In genomic region chr3:45987368-45988099, GRCh38 we compare ENCODE assay signal across 10 cellular contexts. TPM values are rescaled to one million over a fixed set of nuclear protein-coding genes. Genes with fewer than 3 reads are reported as not detected.
DNase-seq lines count a peak whose midpoint lies in the region; ATAC-seq, FAIRE-seq and TF ChIP-seq lines count a peak whose summit lies in the region.
"Had no signal": no experiment of that assay in that cellular context is flagged by ENCODE, and none has a peak within 500 bp of the region (broad histone marks: within the 10 kb centered on the region; RNA-seq: fewer than 3 reads in every experiment).

No MANE protein-coding gene starts in this region.

- FAIRE-seq in H1 (lab: Jason Lieb, UNC), result no peak

- no peak for TF ChIP-seq EP300 in H1 (IDR thresholded peaks at IDR 0.05; ENCODE audit: borderline replicate concordance in 1 of 2, low read depth in 2 of 2, low read length in 2 of 2)

- no peak for DNase-seq in activated naive CD8-positive, alpha-beta T cell treated with anti-CD3 and anti-CD28 coated beads for 36 hours
- DNase-seq in H1 (ENCODE audit: low read depth in 1 of 2, low spot score in 2 of 2) (no peak), aorta (peak in 1 of 2 donors; percentile 71), MV-4-11 (lab: John Stamatoyannopoulos, UW) (no peak)
- DNase-seq: KBM-7 had no signal

- no peak overlapping the region for H4K91ac ChIP-seq in H1 (replicated peaks; ENCODE audit: insufficient read length, low read length)

- H3K36me3 ChIP-seq in H1 (ENCODE audit: control insufficient read depth in 2 of 4, insufficient read depth in 4 of 4, low read length in 3 of 4) (peaks cover 0 to 20% (median 15%) of the 10 kb centered on the region in 4 experiments; a peak in 6 of 8 replicates), muscle layer of colon (ENCODE audit: insufficient read depth, low read length) (peaks cover 18% of the 10 kb centered on the region), aorta (ENCODE audit: control insufficient read depth in 1 of 2, insufficient read depth in 2 of 2, low read length in 1 of 2) (peaks cover 0 to 7% of the 10 kb centered on the region in 2 donors)

- no peak overlapping the region for H3K4ac ChIP-seq in H1 (replicated peaks; ENCODE audit: insufficient read length, low read depth, low read length)

- intact Hi-C loops in aorta (cut with DNase I), result loop anchor here in 1 of 2 donors (10.0 kb wide), 2 partner anchors 313 to 393 kb away; partner anchors contain the start of gene LIMD1

- peak overlapping the region; percentile 70 for H3K27ac Mint-ChIP-seq in activated naive CD8-positive, alpha-beta T cell
- no peak overlapping the region for H3K27ac Mint-ChIP-seq in activated naive CD8-positive, alpha-beta T cell treated with anti-CD3 and anti-CD28 coated beads for 36 hours

- peaks cover 0 to 5% of the 10 kb centered on the region in 2 experiments for H4K20me1 ChIP-seq in H1 (replicated peaks in 1 of 2; ENCODE audit: control insufficient read depth in 1 of 2, insufficient read depth in 2 of 2, low read length in 2 of 2)

- H2BK5ac ChIP-seq in H1 (ENCODE audit: low read depth, low read length), result 0 out of 2 replicates have a peak overlapping the region, but pooled peaks have one; percentile 12

- H3K56ac ChIP-seq in H1 (replicated peaks; ENCODE audit: insufficient read length, low read depth, low read length), result no peak overlapping the region

- no peak overlapping the region for H2BK20ac ChIP-seq in H1 (ENCODE audit: low read length)

- H3K14ac ChIP-seq in H1 (ENCODE audit: insufficient read length), result no peak overlapping the region

- no peak overlapping the region for H2BK12ac ChIP-seq in H1 (ENCODE audit: low read depth, low read length)

- no peak for TF ChIP-seq CTCF in H1 (IDR thresholded peaks at IDR 0.05; ENCODE audit: control extremely low read depth in 1 of 3, insufficient read depth in 1 of 3, low read depth in 1 of 3, low read length in 3 of 3)

- H3K36me3 Mint-ChIP-seq in activated naive CD8-positive, alpha-beta T cell, result peaks cover 17% of the 10 kb centered on the region
- H3K36me3 Mint-ChIP-seq in activated naive CD8-positive, alpha-beta T cell treated with anti-CD3 and anti-CD28 coated beads for 36 hours, result peaks cover 46% of the 10 kb centered on the region

- no peaks in the 10 kb centered on the region for H3K9me3 Mint-ChIP-seq in activated naive CD8-positive, alpha-beta T cell (ENCODE audit: low read depth)
- H3K9me3 Mint-ChIP-seq in activated naive CD8-positive, alpha-beta T cell treated with anti-CD3 and anti-CD28 coated beads for 36 hours, result no peaks in the 10 kb centered on the region

- H2AFZ ChIP-seq in H1 (ENCODE audit: low read length), result no peak overlapping the region

- TF ChIP-seq POLR2A in H1 (IDR thresholded peaks at IDR 0.05; ENCODE audit: control extremely low read depth in 1 of 2, low read depth in 2 of 2, low read length in 2 of 2), result no peak

- H3K18ac ChIP-seq in H1 (ENCODE audit: extremely low read depth, low read length), result no peak overlapping the region

- CTCF ChIA-PET in H1 (lab: Charles Lee; ENCODE audit: partially characterized antibody), result interaction anchor here (0.6 to 1.7 kb wide), 3 partner anchors 90 to 353 kb away, joined by 3 to 7 read pairs (median 4); no protein-coding TSS in a partner anchor

- H3K27ac ChIP-seq in H1 (ENCODE audit: low read depth, low read length), result no peak overlapping the region
- peak overlapping the region; percentile 94 for H3K27ac ChIP-seq in muscle layer of colon (ENCODE audit: low read depth, low read length)
- H3K27ac ChIP-seq in aorta (ENCODE audit: low read depth in 1 of 2, low read length in 2 of 2), result peak overlapping the region; percentile 83 to 100

- H4K8ac ChIP-seq in H1 (ENCODE audit: extremely low read depth, insufficient read depth, low read length), result no peak overlapping the region

- no peak overlapping the region for H2BK15ac ChIP-seq in H1 (ENCODE audit: low read length)

- no peak overlapping the region for H4K5ac ChIP-seq in H1 (ENCODE audit: insufficient read length, low read depth, low read length)

- H3K9me3 ChIP-seq in H1 (ENCODE audit: insufficient read depth in 2 of 2, low read depth in 1 of 2, low read length in 1 of 2) (no peaks in the 10 kb centered on the region), muscle layer of colon (ENCODE audit: low read length) (no peaks in the 10 kb centered on the region), aorta (ENCODE audit: control insufficient read depth, low read length) (no peaks in the 10 kb centered on the region)

- no peak for TF ChIP-seq RAD21 in H1 (IDR thresholded peaks at IDR 0.05 in 1 of 2, conservative IDR thresholded peaks at IDR 0.05 in 1 of 2; ENCODE audit: low read depth in 2 of 2, low read length in 2 of 2)

- H3K27me3 ChIP-seq in H1 (replicated peaks in 1 of 4; ENCODE audit: control insufficient read depth in 3 of 4, extremely low read depth in 1 of 4, insufficient read depth in 3 of 4, low read length in 3 of 4), result no peaks in the 10 kb centered on the region
- no peaks in the 10 kb centered on the region for H3K27me3 ChIP-seq in muscle layer of colon (ENCODE audit: control insufficient read depth in 1 of 2, insufficient read depth in 2 of 2, low read length in 2 of 2)
- no peaks in the 10 kb centered on the region for H3K27me3 ChIP-seq in aorta (ENCODE audit: control insufficient read depth in 1 of 2, insufficient read depth in 2 of 2, low read length in 1 of 2)

- H3K23me2 ChIP-seq in H1 (ENCODE audit: low read depth, low read length), result no peaks in the 10 kb centered on the region

- no peak overlapping the region for H3K4me2 ChIP-seq in H1 (ENCODE audit: insufficient read depth in 1 of 2, low read depth in 2 of 2, low read length in 2 of 2)

- H3K4me1 Mint-ChIP-seq in activated naive CD8-positive, alpha-beta T cell (ENCODE audit: low read depth), result peaks cover 47% of the 10 kb centered on the region
- H3K4me1 Mint-ChIP-seq in activated naive CD8-positive, alpha-beta T cell treated with anti-CD3 and anti-CD28 coated beads for 36 hours, result peaks cover 55% of the 10 kb centered on the region

- no peak overlapping the region for H3K23ac ChIP-seq in H1 (ENCODE audit: insufficient read length)

- no peak overlapping the region for H2BK120ac ChIP-seq in H1 (replicated peaks; ENCODE audit: low read depth, low read length)

- peaks cover 0 to 58% of the 10 kb centered on the region in 2 experiments; a peak in 2 of 4 replicates for H3K79me2 ChIP-seq in H1 (ENCODE audit: control insufficient read depth in 1 of 2, insufficient read depth in 2 of 2, low read length in 2 of 2)

- H3K79me1 ChIP-seq in H1 (ENCODE audit: low read depth, low read length), result peaks cover 10% of the 10 kb centered on the region

- H2AK5ac ChIP-seq in H1 (ENCODE audit: low read depth, low read length), result no peak overlapping the region

- no peaks in the 10 kb centered on the region for H3K27me3 Mint-ChIP-seq in activated naive CD8-positive, alpha-beta T cell
- no peaks in the 10 kb centered on the region for H3K27me3 Mint-ChIP-seq in activated naive CD8-positive, alpha-beta T cell treated with anti-CD3 and anti-CD28 coated beads for 36 hours

- no peak overlapping the region for H3K9ac ChIP-seq in H1 (replicated peaks in 1 of 4; ENCODE audit: extremely low read depth in 1 of 4, low read depth in 3 of 4, low read length in 3 of 4)
- H3K9ac ChIP-seq in muscle layer of colon (ENCODE audit: low read length), result peak overlapping the region; percentile 28

- H3K4me3 Mint-ChIP-seq in activated naive CD8-positive, alpha-beta T cell, result no peak overlapping the region
- no peak overlapping the region for H3K4me3 Mint-ChIP-seq in activated naive CD8-positive, alpha-beta T cell treated with anti-CD3 and anti-CD28 coated beads for 36 hours

- H3K4me1 ChIP-seq in H1 (replicated peaks in 1 of 4; ENCODE audit: control insufficient read depth in 3 of 4, insufficient read depth in 4 of 4, low read length in 3 of 4) (peaks cover under 1 to 10% (median 4%) of the 10 kb centered on the region in 4 experiments), muscle layer of colon (ENCODE audit: insufficient read depth, low read length) (peaks cover 93% of the 10 kb centered on the region), aorta (ENCODE audit: control insufficient read depth in 1 of 2, insufficient read depth in 2 of 2, low read length in 2 of 2) (peaks cover 20 to 25% of the 10 kb centered on the region in 2 donors)

- POLR2A ChIA-PET in H1 (lab: Charles Lee; ENCODE audit: partially characterized antibody), result no interaction called here

- ATAC-seq in aorta (ENCODE audit: low FRiP score) (peak; percentile 58), GM18907 (IDR thresholded peaks at IDR 0.05; ENCODE audit: unreplicated experiment) (no peak), GM21515 (IDR thresholded peaks at IDR 0.05; ENCODE audit: unreplicated experiment) (no peak)

- H3K4me3 ChIP-seq in H1 (ENCODE audit: extremely low read depth in 1 of 4, insufficient read depth in 2 of 4, low read depth in 3 of 4, low read length in 4 of 4), result no peak overlapping the region
- peak overlapping the region in 1 of 2 donors; percentile 12 for H3K4me3 ChIP-seq in muscle layer of colon (ENCODE audit: low read depth in 1 of 2, low read length in 2 of 2)
- H3K4me3 ChIP-seq in aorta (ENCODE audit: low read length in 2 of 2), result no peak overlapping the region

- WGBS in H1 (ENCODE audit: extremely low coverage in 1 of 2, insufficient coverage in 1 of 2, insufficient read length in 1 of 2, insufficient replicate concordance in 2 of 2, low coverage in 1 of 2, low lambda C conversion rate in 2 of 2, missing lambda C conversion rate in 1 of 2), 2 experiments, result 83% methylated on average over 6 of the region's 6 CpGs; no CpG with 5 or more reads in 1 of the 2 experiments
- WGBS in aorta, 2 donors, result 6 to 7% methylated on average over 6 of the region's 6 CpGs

RNA-seq across cellular contexts. Expression of gene FYCO1, which starts 8.1 kb away (rescaled TPM):
- total RNA-seq in activated naive CD8-positive, alpha-beta T cell treated with anti-CD3 and anti-CD28 coated beads for 36 hours, result 10 to 100 TPM in 1 of 2 experiments, 1 to 10 TPM in 1; 9.4 to 10.2 TPM
- 9.3 and 10.8 TPM in 2 replicates for total RNA-seq in H1 (2021; fragmentation: NEBNext Ultra II Directional; extraction: Animal tissue kit (Norgen Biotek cat#: 25700))
- polyA plus RNA-seq in H1 (2011; rRNA removed), result 4.8 and 6.7 TPM in 2 replicates
- 5.4 TPM for polyA plus RNA-seq in H1 (2011; cell fraction: cytosol; rRNA removed)
- 16.2 TPM for polyA plus RNA-seq in H1 (2011; cell fraction: nucleus; rRNA removed)
- polyA plus RNA-seq in H1 (2012, experiment 1 of 2), result 5.2 to 6.1 TPM (median 5.7 TPM) in 4 replicates
- polyA plus RNA-seq in H1 (2012, experiment 2 of 2), result 1.4 TPM
- 5.1 TPM for polyA plus RNA-seq in H1 (2013, experiment 1 of 2)
- polyA plus RNA-seq in H1 (2013, experiment 2 of 2), result 6.2 TPM
- polyA minus RNA-seq in H1 (2011; rRNA and poly(A)+ RNA removed), result 18.5 and 27.0 TPM in 2 replicates
- 7.9 TPM for polyA minus RNA-seq in H1 (2011; cell fraction: cytosol; rRNA and poly(A)+ RNA removed)
- 22.1 TPM for polyA minus RNA-seq in H1 (2011; cell fraction: nucleus; rRNA and poly(A)+ RNA removed)
- total RNA-seq in aorta, result 10 to 100 TPM; 75.5 to 91.8 TPM
- 10 to 100 TPM; 15.9 to 27.9 TPM for polyA plus RNA-seq in aorta

RNA-seq across cellular contexts. Expression of gene XCR1, which starts 39.7 kb away (rescaled TPM):
- not detected for total RNA-seq in activated naive CD8-positive, alpha-beta T cell treated with anti-CD3 and anti-CD28 coated beads for 36 hours
- total RNA-seq in H1 (2021; fragmentation: NEBNext Ultra II Directional; extraction: Animal tissue kit (Norgen Biotek cat#: 25700)), result not detected in 2 replicates
- polyA plus RNA-seq in H1 (2011; rRNA removed), result 0.19 and 0.53 TPM in 2 replicates
- 0.08 TPM for polyA plus RNA-seq in H1 (2011; cell fraction: cytosol; rRNA removed)
- polyA plus RNA-seq in H1 (2011; cell fraction: nucleus; rRNA removed), result 0.66 TPM
- 0.11 to 0.33 TPM (median 0.17 TPM) in 4 replicates for polyA plus RNA-seq in H1 (2012, experiment 1 of 2)
- 0.10 TPM for polyA plus RNA-seq in H1 (2012, experiment 2 of 2)
- 0.08 TPM for polyA plus RNA-seq in H1 (2013, experiment 1 of 2)
- polyA plus RNA-seq in H1 (2013, experiment 2 of 2), result 0.09 TPM
- polyA minus RNA-seq in H1 (2011; rRNA and poly(A)+ RNA removed), result 0.16 and 0.22 TPM in 2 replicates
- not detected for polyA minus RNA-seq in H1 (2011; cell fraction: cytosol; rRNA and poly(A)+ RNA removed)
- polyA minus RNA-seq in H1 (2011; cell fraction: nucleus; rRNA and poly(A)+ RNA removed), result not detected
- under 1 TPM; 0.26 to 0.63 TPM for total RNA-seq in aorta
- polyA plus RNA-seq in aorta, result not detected
- total RNA-seq: T-helper 2 cell treated with Interferon-gamma antibody and Interleukin-4, amounts not matched to agents 100 ng/mL and 5 ng/mL, for 36 hours had no signal

RNA-seq across cellular contexts. Expression of gene CXCR6, which starts 44.3 kb away (rescaled TPM):
- under 1 TPM; 0.49 to 0.58 TPM for total RNA-seq in activated naive CD8-positive, alpha-beta T cell treated with anti-CD3 and anti-CD28 coated beads for 36 hours
- not detected in 2 replicates for total RNA-seq in H1 (2021; fragmentation: NEBNext Ultra II Directional; extraction: Animal tissue kit (Norgen Biotek cat#: 25700))
- polyA plus RNA-seq in H1 (2011; rRNA removed), result not detected in 2 replicates
- polyA plus RNA-seq in H1 (2011; cell fraction: cytosol; rRNA removed), result not detected
- polyA plus RNA-seq in H1 (2011; cell fraction: nucleus; rRNA removed), result not detected
- 0.10 to 0.25 TPM (median 0.16 TPM) in 4 replicates for polyA plus RNA-seq in H1 (2012, experiment 1 of 2)
- not detected for polyA plus RNA-seq in H1 (2012, experiment 2 of 2)
- polyA plus RNA-seq in H1 (2013, experiment 1 of 2), result not detected
- polyA plus RNA-seq in H1 (2013, experiment 2 of 2), result not detected
- not detected in 2 replicates for polyA minus RNA-seq in H1 (2011; rRNA and poly(A)+ RNA removed)
- not detected for polyA minus RNA-seq in H1 (2011; cell fraction: cytosol; rRNA and poly(A)+ RNA removed)
- polyA minus RNA-seq in H1 (2011; cell fraction: nucleus; rRNA and poly(A)+ RNA removed), result not detected
- total RNA-seq in aorta, result 1 to 10 TPM; 1.4 to 2.8 TPM
- 1 to 10 TPM in 1 of 2 donors, not detected in 1; 2.9 TPM for polyA plus RNA-seq in aorta
